In genomic region chr2:164841719-164842623, GRCh38 we compare ENCODE assay signal across 8 cellular contexts. TPM values are rescaled to one million over a fixed set of nuclear protein-coding genes. Genes with fewer than 3 reads are reported as not detected.
DNase-seq lines count a peak whose midpoint lies in the region; ATAC-seq and TF ChIP-seq lines count a peak whose summit lies in the region.

A gene with protein sequence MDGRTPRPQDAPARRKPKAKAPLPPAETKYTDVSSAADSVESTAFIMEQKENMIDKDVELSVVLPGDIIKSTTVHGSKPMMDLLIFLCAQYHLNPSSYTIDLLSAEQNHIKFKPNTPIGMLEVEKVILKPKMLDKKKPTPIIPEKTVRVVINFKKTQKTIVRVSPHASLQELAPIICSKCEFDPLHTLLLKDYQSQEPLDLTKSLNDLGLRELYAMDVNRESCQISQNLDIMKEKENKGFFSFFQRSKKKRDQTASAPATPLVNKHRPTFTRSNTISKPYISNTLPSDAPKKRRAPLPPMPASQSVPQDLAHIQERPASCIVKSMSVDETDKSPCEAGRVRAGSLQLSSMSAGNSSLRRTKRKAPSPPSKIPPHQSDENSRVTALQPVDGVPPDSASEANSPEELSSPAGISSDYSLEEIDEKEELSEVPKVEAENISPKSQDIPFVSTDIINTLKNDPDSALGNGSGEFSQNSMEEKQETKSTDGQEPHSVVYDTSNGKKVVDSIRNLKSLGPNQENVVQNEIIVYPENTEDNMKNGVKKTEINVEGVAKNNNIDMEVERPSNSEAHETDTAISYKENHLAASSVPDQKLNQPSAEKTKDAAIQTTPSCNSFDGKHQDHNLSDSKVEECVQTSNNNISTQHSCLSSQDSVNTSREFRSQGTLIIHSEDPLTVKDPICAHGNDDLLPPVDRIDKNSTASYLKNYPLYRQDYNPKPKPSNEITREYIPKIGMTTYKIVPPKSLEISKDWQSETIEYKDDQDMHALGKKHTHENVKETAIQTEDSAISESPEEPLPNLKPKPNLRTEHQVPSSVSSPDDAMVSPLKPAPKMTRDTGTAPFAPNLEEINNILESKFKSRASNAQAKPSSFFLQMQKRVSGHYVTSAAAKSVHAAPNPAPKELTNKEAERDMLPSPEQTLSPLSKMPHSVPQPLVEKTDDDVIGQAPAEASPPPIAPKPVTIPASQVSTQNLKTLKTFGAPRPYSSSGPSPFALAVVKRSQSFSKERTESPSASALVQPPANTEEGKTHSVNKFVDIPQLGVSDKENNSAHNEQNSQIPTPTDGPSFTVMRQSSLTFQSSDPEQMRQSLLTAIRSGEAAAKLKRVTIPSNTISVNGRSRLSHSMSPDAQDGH (minus strand): TSS chr2:164841823. CDS start chr2:164841196, 627 bp downstream.

- peak; percentile 73 for ATAC-seq in GM18867 (IDR thresholded peaks at IDR 0.05; ENCODE audit: unreplicated experiment)
- peak; percentile 70 for ATAC-seq in HG03066 (IDR thresholded peaks at IDR 0.05; ENCODE audit: low read depth, unreplicated experiment)
- peak; percentile 50 to 60 for ATAC-seq in activated T-cell treated with anti-CD3 and anti-CD28 coated beads, Interleukin-2, amount 50 U/mL, for 4 hours

- intact Hi-C loops in thyroid gland (cut with DNase I): loop anchor here (10.0 kb wide), 2 partner anchors 73 to 87 kb away; no protein-coding TSS in a partner anchor

- peak within 1 kb of the TSS; percentile 72 for H3K4me3 Mint-ChIP-seq in activated T-cell treated with anti-CD3 and anti-CD28 coated beads, Interleukin-2, amount 50 U/mL, for 4 hours

- peak within 1 kb of the TSS; percentile 96 to 99 (median 99) for H3K27ac ChIP-seq in thyroid gland

- H3K27me3 Mint-ChIP-seq in activated T-cell treated with anti-CD3 and anti-CD28 coated beads, Interleukin-2, amount 50 U/mL, for 4 hours (ENCODE audit: low read depth): peaks cover 34% of the 10 kb centered on the region

- 0 to 1% methylated on average over 32 to 43 of the region's 57 CpGs for WGBS in thyroid gland, 2 donors

- TF ChIP-seq CTCF in fibroblast of mammary gland (conservative IDR thresholded peaks at IDR 0.05; ENCODE audit: control insufficient read depth, insufficient read depth, low read depth, low read length) (peak; percentile 63), thyroid gland (IDR thresholded peaks at IDR 0.05) (peak; percentile 33 to 94 (median 89))

- H3K4me3 ChIP-seq in fibroblast of mammary gland (ENCODE audit: control insufficient read depth, low read depth, low read length) (peak within 1 kb of the TSS; percentile 63), thyroid gland (replicated peaks in 1 of 3) (peak within 1 kb of the TSS; percentile 71 to 79 (median 72))

- TF ChIP-seq POLR2A in thyroid gland (IDR thresholded peaks at IDR 0.05): peak in 1 of 2 donors; percentile 84

- DNase-seq in Ammon's horn (ENCODE audit: low spot score) (peak; percentile 64), NCI-H226 (peak; percentile 78), fibroblast of mammary gland (ENCODE audit: low read depth) (peak; percentile 45), myocyte (ENCODE audit: low read depth) (peak; percentile 80), thyroid gland (peak; percentile 92 to 95)
- DNase-seq in activated T-cell treated with anti-CD3 and anti-CD28 coated beads, Interleukin-2, amount 50 U/mL, for 4 hours: no peak

- H3K4me1 ChIP-seq in thyroid gland: peaks cover 10 to 28% of the 10 kb centered on the region in 2 donors

- peaks cover 10% of the 10 kb centered on the region for H3K4me1 Mint-ChIP-seq in activated T-cell treated with anti-CD3 and anti-CD28 coated beads, Interleukin-2, amount 50 U/mL, for 4 hours (ENCODE audit: low read depth)

- no peaks in the 10 kb centered on the region for H3K27me3 ChIP-seq in thyroid gland

- no peaks in the 10 kb centered on the region for H3K9me3 ChIP-seq in thyroid gland

- no peaks in the 10 kb centered on the region for H3K36me3 Mint-ChIP-seq in activated T-cell treated with anti-CD3 and anti-CD28 coated beads, Interleukin-2, amount 50 U/mL, for 4 hours (ENCODE audit: insufficient read depth)

- no peaks in the 10 kb centered on the region for H3K9me3 Mint-ChIP-seq in activated T-cell treated with anti-CD3 and anti-CD28 coated beads, Interleukin-2, amount 50 U/mL, for 4 hours

- H3K36me3 ChIP-seq in thyroid gland: no peaks in the 10 kb centered on the region

RNA-seq across cellular contexts. Expression of the gene that starts here (rescaled TPM):
- total RNA-seq in activated T-cell treated with anti-CD3 and anti-CD28 coated beads, Interleukin-2, amount 50 U/mL, for 4 hours: 1 to 10 TPM in 2 of 3 donors, under 1 TPM in 1; 0.55 to 2.3 (median 1.3) TPM
- total RNA-seq in myocyte (2.3 and 5.6 TPM in 2 replicates), thyroid gland (10 to 100 TPM; 41.8 to 90.8 (median 76.9) TPM)
- polyA plus RNA-seq in myocyte (2012): 5.3 TPM
